ENCODE assay signal across 10 cellular contexts in the genomic region with DNA sequence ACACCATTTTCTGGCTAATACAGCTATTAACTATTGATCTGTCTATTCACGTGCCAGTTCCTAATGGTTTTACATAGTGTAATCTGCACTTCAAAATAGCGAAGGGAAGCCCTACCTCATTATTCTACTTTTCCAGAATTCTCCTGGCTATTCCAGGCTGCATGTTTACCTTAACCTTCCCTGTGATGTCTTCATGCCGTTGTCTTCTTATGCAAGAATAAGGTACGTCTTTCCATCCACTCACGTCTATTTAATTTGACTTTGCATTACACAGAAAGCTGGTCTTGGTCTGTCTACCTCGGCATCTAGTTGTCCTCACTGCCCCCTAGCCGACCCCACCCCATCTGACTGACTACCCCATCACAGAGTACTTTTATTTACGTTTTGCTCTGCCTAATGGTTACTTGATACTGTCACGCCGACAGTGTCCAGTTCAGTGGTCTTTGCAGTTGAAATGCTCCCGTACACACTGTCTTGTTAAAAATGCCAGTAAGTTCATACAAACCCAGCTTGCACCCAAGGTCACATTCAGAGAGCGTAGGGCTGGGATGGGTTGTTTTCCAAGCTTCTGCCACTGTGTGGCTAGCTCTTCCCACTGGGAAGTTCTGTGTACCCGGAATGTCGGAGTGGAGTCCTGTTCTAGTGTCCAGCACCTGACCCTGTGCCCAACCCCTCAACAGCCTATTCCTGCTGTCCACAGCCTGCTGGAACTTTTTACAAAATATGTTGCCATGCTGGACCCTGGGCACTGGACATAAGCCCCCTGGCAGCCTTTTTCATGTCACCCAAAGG.
DNase-seq lines count a peak whose midpoint lies in the region; ATAC-seq and TF ChIP-seq lines count a peak whose summit lies in the region.
"Had no signal": no experiment of that assay in that cellular context is flagged by ENCODE, and none has a peak within 500 bp of the region (broad histone marks: within the 10 kb centered on the region; RNA-seq: fewer than 3 reads in every experiment).

No MANE protein-coding gene starts in this region.

- ATAC-seq in SK-N-SH treated with all-trans-retinoic acid at 6 μM for 48 hours (peak; percentile 0; the same call in 1 of the 3 replicates), HG02759 (IDR thresholded peaks at IDR 0.05; ENCODE audit: unreplicated experiment) (no peak), HG03460 (IDR thresholded peaks at IDR 0.05; ENCODE audit: unreplicated experiment) (no peak), GM21423 (IDR thresholded peaks at IDR 0.05; ENCODE audit: unreplicated experiment) (no peak), GM19023 (IDR thresholded peaks at IDR 0.05; ENCODE audit: unreplicated experiment) (no peak)

- peak; percentile 57 for DNase-seq in EH (ENCODE audit: low read depth)
- DNase-seq in fibroblast of gingiva (ENCODE audit: low read depth), result peak; percentile 68
- peak; percentile 19 for DNase-seq in pons (ENCODE audit: low spot score)
- DNase-seq: amniotic stem cell, NCI-H1092 treated with DMSO at 0.1 percent for 48 hours had no signal

TF ChIP-seq in SK-N-SH treated with all-trans-retinoic acid at 6 μM for 48 hours, 23 proteins besides CTCF, POLR2A, EP300 and RAD21:
- TF ChIP-seq TOX (CRISPR knock-in tag; IDR thresholded peaks at IDR 0.05; ENCODE audit: borderline replicate concordance) (peak; percentile 73), ARNTL (CRISPR knock-in tag; IDR thresholded peaks at IDR 0.05; ENCODE audit: borderline replicate concordance, low read depth) (no peak), ZC3H10 (CRISPR knock-in tag; IDR thresholded peaks at IDR 0.05) (peak; percentile 54; the same call in 1 of the 2 replicates), OSR1 (CRISPR knock-in tag; IDR thresholded peaks at IDR 0.05) (no peak), BACH2 (CRISPR knock-in tag; IDR thresholded peaks at IDR 0.05; ENCODE audit: borderline replicate concordance) (no peak), ZFP3 (CRISPR knock-in tag; IDR thresholded peaks at IDR 0.05) (no peak), CSDC2 (CRISPR knock-in tag; IDR thresholded peaks at IDR 0.05) (no peak), RARB (CRISPR knock-in tag; IDR thresholded peaks at IDR 0.05) (peak; percentile 31; the same call in 1 of the 2 replicates)
- TF ChIP-seq, protein P1, sequence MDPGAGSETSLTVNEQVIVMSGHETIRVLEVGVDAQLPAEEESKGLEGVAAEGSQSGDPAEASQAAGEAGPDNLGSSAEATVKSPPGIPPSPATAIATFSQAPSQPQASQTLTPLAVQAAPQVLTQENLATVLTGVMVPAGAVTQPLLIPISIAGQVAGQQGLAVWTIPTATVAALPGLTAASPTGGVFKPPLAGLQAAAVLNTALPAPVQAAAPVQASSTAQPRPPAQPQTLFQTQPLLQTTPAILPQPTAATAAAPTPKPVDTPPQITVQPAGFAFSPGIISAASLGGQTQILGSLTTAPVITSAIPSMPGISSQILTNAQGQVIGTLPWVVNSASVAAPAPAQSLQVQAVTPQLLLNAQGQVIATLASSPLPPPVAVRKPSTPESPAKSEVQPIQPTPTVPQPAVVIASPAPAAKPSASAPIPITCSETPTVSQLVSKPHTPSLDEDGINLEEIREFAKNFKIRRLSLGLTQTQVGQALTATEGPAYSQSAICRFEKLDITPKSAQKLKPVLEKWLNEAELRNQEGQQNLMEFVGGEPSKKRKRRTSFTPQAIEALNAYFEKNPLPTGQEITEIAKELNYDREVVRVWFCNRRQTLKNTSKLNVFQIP (CRISPR knock-in tag; IDR thresholded peaks at IDR 0.05; ENCODE audit: borderline replicate concordance, low read depth), result no peak
- TF ChIP-seq, protein P2, sequence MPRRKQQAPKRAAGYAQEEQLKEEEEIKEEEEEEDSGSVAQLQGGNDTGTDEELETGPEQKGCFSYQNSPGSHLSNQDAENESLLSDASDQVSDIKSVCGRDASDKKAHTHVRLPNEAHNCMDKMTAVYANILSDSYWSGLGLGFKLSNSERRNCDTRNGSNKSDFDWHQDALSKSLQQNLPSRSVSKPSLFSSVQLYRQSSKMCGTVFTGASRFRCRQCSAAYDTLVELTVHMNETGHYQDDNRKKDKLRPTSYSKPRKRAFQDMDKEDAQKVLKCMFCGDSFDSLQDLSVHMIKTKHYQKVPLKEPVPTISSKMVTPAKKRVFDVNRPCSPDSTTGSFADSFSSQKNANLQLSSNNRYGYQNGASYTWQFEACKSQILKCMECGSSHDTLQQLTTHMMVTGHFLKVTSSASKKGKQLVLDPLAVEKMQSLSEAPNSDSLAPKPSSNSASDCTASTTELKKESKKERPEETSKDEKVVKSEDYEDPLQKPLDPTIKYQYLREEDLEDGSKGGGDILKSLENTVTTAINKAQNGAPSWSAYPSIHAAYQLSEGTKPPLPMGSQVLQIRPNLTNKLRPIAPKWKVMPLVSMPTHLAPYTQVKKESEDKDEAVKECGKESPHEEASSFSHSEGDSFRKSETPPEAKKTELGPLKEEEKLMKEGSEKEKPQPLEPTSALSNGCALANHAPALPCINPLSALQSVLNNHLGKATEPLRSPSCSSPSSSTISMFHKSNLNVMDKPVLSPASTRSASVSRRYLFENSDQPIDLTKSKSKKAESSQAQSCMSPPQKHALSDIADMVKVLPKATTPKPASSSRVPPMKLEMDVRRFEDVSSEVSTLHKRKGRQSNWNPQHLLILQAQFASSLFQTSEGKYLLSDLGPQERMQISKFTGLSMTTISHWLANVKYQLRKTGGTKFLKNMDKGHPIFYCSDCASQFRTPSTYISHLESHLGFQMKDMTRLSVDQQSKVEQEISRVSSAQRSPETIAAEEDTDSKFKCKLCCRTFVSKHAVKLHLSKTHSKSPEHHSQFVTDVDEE (CRISPR knock-in tag; IDR thresholded peaks at IDR 0.05), result no peak
- TF ChIP-seq, protein P3, sequence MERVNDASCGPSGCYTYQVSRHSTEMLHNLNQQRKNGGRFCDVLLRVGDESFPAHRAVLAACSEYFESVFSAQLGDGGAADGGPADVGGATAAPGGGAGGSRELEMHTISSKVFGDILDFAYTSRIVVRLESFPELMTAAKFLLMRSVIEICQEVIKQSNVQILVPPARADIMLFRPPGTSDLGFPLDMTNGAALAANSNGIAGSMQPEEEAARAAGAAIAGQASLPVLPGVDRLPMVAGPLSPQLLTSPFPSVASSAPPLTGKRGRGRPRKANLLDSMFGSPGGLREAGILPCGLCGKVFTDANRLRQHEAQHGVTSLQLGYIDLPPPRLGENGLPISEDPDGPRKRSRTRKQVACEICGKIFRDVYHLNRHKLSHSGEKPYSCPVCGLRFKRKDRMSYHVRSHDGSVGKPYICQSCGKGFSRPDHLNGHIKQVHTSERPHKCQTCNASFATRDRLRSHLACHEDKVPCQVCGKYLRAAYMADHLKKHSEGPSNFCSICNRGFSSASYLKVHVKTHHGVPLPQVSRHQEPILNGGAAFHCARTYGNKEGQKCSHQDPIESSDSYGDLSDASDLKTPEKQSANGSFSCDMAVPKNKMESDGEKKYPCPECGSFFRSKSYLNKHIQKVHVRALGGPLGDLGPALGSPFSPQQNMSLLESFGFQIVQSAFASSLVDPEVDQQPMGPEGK (CRISPR knock-in tag; IDR thresholded peaks at IDR 0.05; ENCODE audit: borderline replicate concordance), result peak; percentile 50
TF ChIP-seq in SK-N-SH treated with all-trans-retinoic acid at 6 μM for 48 hours: peak in this region for 4.
